Comparison of ENCODE assay signal across 26 cellular contexts in the genomic region with DNA sequence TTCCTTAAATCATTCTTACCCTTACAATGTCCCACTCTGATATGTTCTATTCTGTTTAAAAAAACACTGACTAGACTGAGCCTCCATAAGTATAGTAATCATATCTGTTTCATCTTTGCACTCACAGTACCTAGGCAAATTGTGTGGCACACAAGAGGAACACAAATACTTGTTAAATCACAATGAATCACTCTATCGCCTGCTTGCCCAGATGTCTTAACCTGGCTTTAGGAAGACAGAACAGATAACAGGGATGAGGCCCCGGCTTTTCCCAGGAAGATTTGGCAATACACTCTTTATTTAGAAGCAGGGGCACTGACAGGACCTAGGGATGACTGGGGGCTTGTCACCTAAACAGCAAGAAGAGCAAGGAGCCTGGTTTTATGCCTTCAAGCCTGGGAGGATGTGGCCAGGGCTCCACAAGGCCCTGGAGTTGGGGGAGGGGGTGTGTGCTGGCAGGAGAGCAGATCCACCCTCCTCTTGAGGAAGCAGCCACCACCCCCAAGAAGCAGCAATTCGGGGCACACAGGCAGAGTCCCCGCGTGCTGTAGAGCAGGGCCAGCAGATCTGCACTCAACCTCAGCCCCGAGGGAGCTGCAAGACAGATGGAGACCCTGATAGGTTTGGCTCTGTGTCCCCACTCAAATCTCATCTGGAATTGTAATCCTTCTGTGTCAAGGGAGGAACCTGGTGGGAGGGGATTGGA. TPM values are rescaled to one million over a fixed set of nuclear protein-coding genes. Genes with fewer than 3 reads are reported as not detected.
DNase-seq lines count a peak whose midpoint lies in the region; ATAC-seq and TF ChIP-seq lines count a peak whose summit lies in the region.
"Had no signal": no experiment of that assay in that cellular context is flagged by ENCODE, and none has a peak within 500 bp of the region (broad histone marks: within the 10 kb centered on the region; RNA-seq: fewer than 3 reads in every experiment).

No MANE protein-coding gene starts in this region.

- H3K36me3 ChIP-seq in prostate gland, result no peaks in the 10 kb centered on the region
- H3K36me3 ChIP-seq: gastrocnemius medialis, ovary, suprapubic skin had no signal

- no peaks in the 10 kb centered on the region for H3K9me3 ChIP-seq in prostate gland
- H3K9me3 ChIP-seq: gastrocnemius medialis, ovary, suprapubic skin had no signal

- no peaks in the 10 kb centered on the region for H3K9me3 Mint-ChIP-seq in activated CD8-positive, alpha-beta T cell treated with anti-CD3 and anti-CD28 coated beads, Interleukin-2, amount 10 ng/mL, durations not matched to agents 7 days and 5 days (ENCODE audit: insufficient read depth)
- no peaks in the 10 kb centered on the region for H3K9me3 Mint-ChIP-seq in activated CD8-positive, alpha-beta T cell treated with anti-CD3 and anti-CD28 coated beads for 36 hours
- no peaks in the 10 kb centered on the region for H3K9me3 Mint-ChIP-seq in WTC11
- H3K9me3 Mint-ChIP-seq: activated B cell treated with CpG ODN at 0.5 μM for 24 hours; activated naive CD4-positive, alpha-beta T cell treated with anti-CD3 and anti-CD28 coated beads, Interleukin-2, amount 50 U/mL, for 24 hours; activated T-helper 1 cell treated with anti-CD3 and anti-CD28 coated beads, Interleukin-12 subunit alpha, Interleukin-12 subunit beta, Interleukin-2, Interleukin-4 antibody, amounts not matched to agents 30 ng/mL and 10 ng/mL and 1 ng/mL, durations not matched to agents 14 hours and 24 hours and 36 hours; CD4-positive, alpha-beta memory T cell; natural killer cell had no signal

- peaks cover 4% of the 10 kb centered on the region for H3K27me3 Mint-ChIP-seq in activated CD8-positive, alpha-beta T cell treated with anti-CD3 and anti-CD28 coated beads, Interleukin-2, amount 10 ng/mL, durations not matched to agents 7 days and 5 days (ENCODE audit: low read depth)
- H3K27me3 Mint-ChIP-seq in activated CD8-positive, alpha-beta T cell treated with anti-CD3 and anti-CD28 coated beads for 36 hours, result no peaks in the 10 kb centered on the region
- no peaks in the 10 kb centered on the region for H3K27me3 Mint-ChIP-seq in WTC11 (ENCODE audit: low read depth)
- H3K27me3 Mint-ChIP-seq: activated B cell treated with CpG ODN at 0.5 μM for 24 hours; activated naive CD4-positive, alpha-beta T cell treated with anti-CD3 and anti-CD28 coated beads, Interleukin-2, amount 50 U/mL, for 24 hours; CD4-positive, alpha-beta memory T cell had no signal

- POLR2A ChIA-PET in activated CD8-positive, alpha-beta T cell treated with anti-CD3 and anti-CD28 coated beads, Interleukin-2, amount 10 ng/mL, durations not matched to agents 7 days and 5 days (lab: Charles Lee), result no interaction called here
- POLR2A ChIA-PET in activated CD8-positive, alpha-beta T cell treated with anti-CD3 and anti-CD28 coated beads for 36 hours (lab: Charles Lee), result no interaction called here
- POLR2A ChIA-PET in WTC11 (lab: Charles Lee), result no interaction called here

- H3K27ac ChIP-seq in prostate gland, result no peak overlapping the region
- H3K27ac ChIP-seq: gastrocnemius medialis, hepatocyte, ovary, suprapubic skin had no signal

- H3K4me3 ChIP-seq in LNCaP clone FGC (ENCODE audit: low read depth, low read length), result no peak overlapping the region
- H3K4me3 ChIP-seq in prostate gland, result no peak overlapping the region
- H3K4me3 ChIP-seq: gastrocnemius medialis, hepatocyte, lung, ovary, smooth muscle cell, suprapubic skin had no signal

- no peak for TF ChIP-seq POLR2A in prostate gland (IDR thresholded peaks at IDR 0.05)

- no peaks in the 10 kb centered on the region for H3K4me1 Mint-ChIP-seq in activated CD8-positive, alpha-beta T cell treated with anti-CD3 and anti-CD28 coated beads, Interleukin-2, amount 10 ng/mL, durations not matched to agents 7 days and 5 days (ENCODE audit: low read depth)
- H3K4me1 Mint-ChIP-seq in activated CD8-positive, alpha-beta T cell treated with anti-CD3 and anti-CD28 coated beads for 36 hours (ENCODE audit: low read depth), result no peaks in the 10 kb centered on the region
- no peaks in the 10 kb centered on the region for H3K4me1 Mint-ChIP-seq in WTC11
- H3K4me1 Mint-ChIP-seq: activated naive CD4-positive, alpha-beta T cell treated with anti-CD3 and anti-CD28 coated beads, Interleukin-2, amount 50 U/mL, for 24 hours; CD4-positive, alpha-beta memory T cell; natural killer cell had no signal

- CTCF ChIA-PET in activated CD8-positive, alpha-beta T cell treated with anti-CD3 and anti-CD28 coated beads, Interleukin-2, amount 10 ng/mL, durations not matched to agents 7 days and 5 days (lab: Charles Lee), result interaction anchor here (4.4 kb wide), 1 partner anchor 186 kb away, joined by 28 read pairs; no protein-coding TSS in a partner anchor
- CTCF ChIA-PET in activated CD8-positive, alpha-beta T cell treated with anti-CD3 and anti-CD28 coated beads for 36 hours (lab: Charles Lee), result interaction anchor here (0.9 to 1.2 kb wide), 2 partner anchors 8 to 179 kb away, joined by 3 to 4 read pairs; no protein-coding TSS in a partner anchor
- CTCF ChIA-PET in WTC11 (lab: Charles Lee), result interaction anchor here (1.2 to 2.0 kb wide), 2 partner anchors 170 to 188 kb away, joined by 3 to 7 read pairs; no protein-coding TSS in a partner anchor

- peak; percentile 23 for DNase-seq in activated CD8-positive, alpha-beta T cell treated with anti-CD3 and anti-CD28 coated beads, Interleukin-2, amount 10 ng/mL, durations not matched to agents 7 days and 5 days
- DNase-seq in activated CD8-positive, alpha-beta T cell treated with anti-CD3 and anti-CD28 coated beads for 36 hours, result no peak
- DNase-seq in LNCaP clone FGC (ENCODE audit: low read depth) (peak; percentile 64), WTC11 (ENCODE audit: low spot score) (no peak), prostate gland (ENCODE audit: low spot score) (peak; percentile 36), NCI-H1436 treated with DMSO at 0.1 percent for 48 hours (lab: John Stamatoyannopoulos, UW) (no peak), NCI-H226 (no peak)
- DNase-seq: activated B cell treated with CpG ODN at 0.5 μM for 24 hours; anterior cingulate cortex; CD4-positive, alpha-beta memory T cell; gastrocnemius medialis; H7; natural killer cell; NCI-H446; NCI-H748 treated with DMSO at 0.1 percent for 48 hours; ovary; SIG-M5; stimulated activated naive CD4-positive, alpha-beta T cell treated with Interleukin-2 at 50 U/mL for 16 hours; SW 1271 had no signal

- H3K36me3 Mint-ChIP-seq in activated CD8-positive, alpha-beta T cell treated with anti-CD3 and anti-CD28 coated beads, Interleukin-2, amount 10 ng/mL, durations not matched to agents 7 days and 5 days (ENCODE audit: low read depth), result no peaks in the 10 kb centered on the region
- no peaks in the 10 kb centered on the region for H3K36me3 Mint-ChIP-seq in activated CD8-positive, alpha-beta T cell treated with anti-CD3 and anti-CD28 coated beads for 36 hours (ENCODE audit: low read depth)
- H3K36me3 Mint-ChIP-seq in WTC11, result no peaks in the 10 kb centered on the region
- H3K36me3 Mint-ChIP-seq: activated naive CD4-positive, alpha-beta T cell treated with anti-CD3 and anti-CD28 coated beads, Interleukin-2, amount 50 U/mL, for 24 hours; CD4-positive, alpha-beta memory T cell; natural killer cell had no signal

- H3K27me3 ChIP-seq in prostate gland (replicated peaks; ENCODE audit: insufficient read depth), result no peaks in the 10 kb centered on the region
- H3K27me3 ChIP-seq: gastrocnemius medialis, hepatocyte, ovary, suprapubic skin had no signal

- H3K4me1 ChIP-seq in prostate gland (replicated peaks), result peaks cover 3% of the 10 kb centered on the region
- H3K4me1 ChIP-seq: gastrocnemius medialis, suprapubic skin had no signal

- intact Hi-C loops in activated CD8-positive, alpha-beta T cell treated with anti-CD3 and anti-CD28 coated beads for 36 hours (cut with micrococcal nuclease), result no loop called here
- intact Hi-C loops in prostate gland (cut with DNase I), result no loop called here

- no peak overlapping the region for H3K27ac Mint-ChIP-seq in activated CD8-positive, alpha-beta T cell treated with anti-CD3 and anti-CD28 coated beads, Interleukin-2, amount 10 ng/mL, durations not matched to agents 7 days and 5 days
- H3K27ac Mint-ChIP-seq in activated CD8-positive, alpha-beta T cell treated with anti-CD3 and anti-CD28 coated beads for 36 hours, result no peak overlapping the region
- no peak overlapping the region for H3K27ac Mint-ChIP-seq in WTC11
- H3K27ac Mint-ChIP-seq: activated B cell treated with CpG ODN at 0.5 μM for 24 hours; activated naive CD4-positive, alpha-beta T cell treated with anti-CD3 and anti-CD28 coated beads, Interleukin-2, amount 50 U/mL, for 24 hours; activated T-helper 1 cell treated with anti-CD3 and anti-CD28 coated beads, Interleukin-12 subunit alpha, Interleukin-12 subunit beta, Interleukin-2, Interleukin-4 antibody, amounts not matched to agents 30 ng/mL and 10 ng/mL and 1 ng/mL, durations not matched to agents 14 hours and 24 hours and 36 hours; CD4-positive, alpha-beta memory T cell; natural killer cell had no signal

- no peak for ATAC-seq in activated CD8-positive, alpha-beta T cell treated with anti-CD3 and anti-CD28 coated beads, Interleukin-2, amount 10 ng/mL, durations not matched to agents 7 days and 5 days
- no peak for ATAC-seq in activated CD8-positive, alpha-beta T cell treated with anti-CD3 and anti-CD28 coated beads for 36 hours
- ATAC-seq in WTC11 (peak; percentile 30; the same call in 1 of the 2 replicates), HG02763 (IDR thresholded peaks at IDR 0.05; ENCODE audit: unreplicated experiment) (no peak)
- ATAC-seq: gastrocnemius medialis, natural killer cell had no signal

- WGBS in prostate gland, result 56% methylated on average over 6 of the region's 6 CpGs

- TF ChIP-seq CTCF in activated CD8-positive, alpha-beta T cell treated with anti-CD3 and anti-CD28 coated beads for 36 hours (IDR thresholded peaks at IDR 0.05), result no peak
- TF ChIP-seq CTCF in LNCaP clone FGC (IDR thresholded peaks at IDR 0.05; ENCODE audit: control insufficient read depth, extremely low read depth, insufficient read depth) (no peak), WTC11 (IDR thresholded peaks at IDR 0.05) (no peak), prostate gland (IDR thresholded peaks at IDR 0.05) (no peak)

- no peak overlapping the region for H3K4me3 Mint-ChIP-seq in activated CD8-positive, alpha-beta T cell treated with anti-CD3 and anti-CD28 coated beads, Interleukin-2, amount 10 ng/mL, durations not matched to agents 7 days and 5 days
- no peak overlapping the region for H3K4me3 Mint-ChIP-seq in activated CD8-positive, alpha-beta T cell treated with anti-CD3 and anti-CD28 coated beads for 36 hours
- no peak overlapping the region for H3K4me3 Mint-ChIP-seq in WTC11
- H3K4me3 Mint-ChIP-seq: activated B cell treated with CpG ODN at 0.5 μM for 24 hours; activated naive CD4-positive, alpha-beta T cell treated with anti-CD3 and anti-CD28 coated beads, Interleukin-2, amount 50 U/mL, for 24 hours; activated T-helper 1 cell treated with anti-CD3 and anti-CD28 coated beads, Interleukin-12 subunit alpha, Interleukin-12 subunit beta, Interleukin-2, Interleukin-4 antibody, amounts not matched to agents 30 ng/mL and 10 ng/mL and 1 ng/mL, durations not matched to agents 14 hours and 24 hours and 36 hours; CD4-positive, alpha-beta memory T cell; natural killer cell had no signal

RNA-seq across cellular contexts. Expression of a gene that starts 41.0 kb away (rescaled TPM):
- 10 to 100 TPM; 45.3 to 45.8 TPM for total RNA-seq in activated CD8-positive, alpha-beta T cell treated with anti-CD3 and anti-CD28 coated beads, Interleukin-2, amount 10 ng/mL, durations not matched to agents 7 days and 5 days
- 10 to 100 TPM; 53.9 to 58.2 TPM for total RNA-seq in activated CD8-positive, alpha-beta T cell treated with anti-CD3 and anti-CD28 coated beads for 36 hours
- total RNA-seq in WTC11 (2021) (38.0 to 45.5 TPM (median 39.7 TPM) in 3 replicates), prostate gland (10 to 100 TPM; 11.5 to 23.7 TPM)

Comparison
In these comparisons a context has a peak if more than half of its experiments do, and no peak if none do; other contexts are left out.
1. DNase-seq: peak in activated CD8-positive, alpha-beta T cell treated with anti-CD3 and anti-CD28 coated beads, Interleukin-2, amount 10 ng/mL, durations not matched to agents 7 days and 5 days (single experiment), LNCaP clone FGC (single experiment) and prostate gland (single experiment); none in activated CD8-positive, alpha-beta T cell treated with anti-CD3 and anti-CD28 coated beads for 36 hours (single experiment), WTC11 (single experiment), NCI-H1436 treated with DMSO at 0.1 percent for 48 hours (single experiment) and NCI-H226 (single experiment).